Comparison of ENCODE assay signal across 9 cellular contexts in the genomic region with DNA sequence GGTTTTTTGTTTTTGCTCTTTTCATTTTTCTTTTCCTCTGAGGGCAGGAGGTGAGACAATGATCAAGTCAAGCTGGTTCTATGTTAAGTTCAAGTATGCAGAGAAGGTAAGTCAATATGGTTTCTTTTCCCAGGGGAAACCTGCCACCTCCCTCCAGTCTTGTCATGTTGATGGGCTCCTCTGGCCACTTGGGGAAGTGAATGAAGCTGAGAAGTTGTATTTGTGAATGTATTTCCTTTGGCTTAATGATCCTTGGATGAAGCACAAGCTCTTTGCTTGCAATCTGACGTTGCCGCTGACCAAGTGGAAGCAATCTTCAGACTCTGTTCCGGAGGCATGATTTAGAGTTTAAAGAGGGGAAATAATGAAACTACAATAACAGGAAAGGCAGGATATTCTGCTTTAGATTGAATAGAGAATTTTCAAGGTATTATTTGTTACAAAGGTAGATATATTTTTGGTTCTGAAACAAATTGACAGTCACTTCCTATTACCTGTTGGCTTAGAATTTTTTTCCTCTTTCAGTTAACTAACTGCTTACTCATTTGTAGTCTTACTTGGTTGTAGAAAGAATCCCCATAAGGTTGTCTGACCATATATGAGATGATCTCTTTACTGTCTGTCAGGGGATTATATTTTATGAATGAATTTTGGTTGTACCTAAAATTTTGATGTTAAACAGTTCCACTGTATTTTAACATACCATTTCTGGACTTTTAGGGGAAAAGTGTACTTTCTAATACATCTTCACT.
A peak's percentile ranks its signal among the peaks of the same experiment; 100 is the strongest.
DNase-seq lines count a peak whose midpoint lies in the region; ATAC-seq and TF ChIP-seq lines count a peak whose summit lies in the region.
"Had no signal": no experiment of that assay in that cellular context is flagged by ENCODE, and none has a peak within 500 bp of the region (broad histone marks: within the 10 kb centered on the region; RNA-seq: fewer than 3 reads in every experiment).

No MANE protein-coding gene starts in this region.

- no TSS peak for BruUV-seq in MCF 10A (replicated peaks; lab: Mats Ljungman, UMichigan)

- H3K4me1 ChIP-seq in mucosa of descending colon (ENCODE audit: low read depth) = no peaks in the 10 kb centered on the region

- CTCF ChIA-PET in MCF 10A (lab: Yijun Ruan, JAX) = no interaction called here

- H3K9me3 Mint-ChIP-seq in endothelial cell (ENCODE audit: unreplicated experiment) = no peaks in the 10 kb centered on the region
- H3K9me3 Mint-ChIP-seq in naive B cell = no peaks in the 10 kb centered on the region
- peaks cover 64% of the 10 kb centered on the region for H3K9me3 Mint-ChIP-seq in MCF 10A (ENCODE audit: unreplicated experiment)
- H3K9me3 Mint-ChIP-seq: T-helper 2 cell treated with Interferon-gamma antibody and Interleukin-4, amounts not matched to agents 5 μg/mL and 100 μg/mL, for 36 hours had no signal

- ATAC-seq in GM18502 (IDR thresholded peaks at IDR 0.05; ENCODE audit: poor library complexity, unreplicated experiment) (peak; percentile 56), HG03097 (IDR thresholded peaks at IDR 0.05; ENCODE audit: low FRiP score, unreplicated experiment) (peak; percentile 65), naive B cell (ENCODE audit: low read depth in 2 of 2) (peak in 1 of 2 donors; percentile 11), mucosa of descending colon (no peak), GM19397 (IDR thresholded peaks at IDR 0.05; ENCODE audit: unreplicated experiment) (no peak)

- H3K4me3 ChIP-seq in mucosa of descending colon = no peak overlapping the region

- H3K36me3 Mint-ChIP-seq in endothelial cell (ENCODE audit: low read depth, unreplicated experiment) (no peaks in the 10 kb centered on the region), naive B cell (no peaks in the 10 kb centered on the region), MCF 10A (ENCODE audit: insufficient read depth, unreplicated experiment) (peaks cover 5% of the 10 kb centered on the region)

- TF ChIP-seq CTCF in endothelial cell (IDR thresholded peaks at IDR 0.05; ENCODE audit: unreplicated experiment) (no peak), mucosa of descending colon (IDR thresholded peaks at IDR 0.05) (no peak), MCF 10A (IDR thresholded peaks at IDR 0.05; ENCODE audit: unreplicated experiment) (no peak)

- intact Hi-C loops in mucosa of descending colon (cut with DNase I, micrococcal nuclease) (no loop called here), MCF 10A (cut with micrococcal nuclease) (no loop called here)

- DNase-seq in endothelial cell (ENCODE audit: low spot score) = no peak
- DNase-seq in naive B cell = no peak
- DNase-seq in mucosa of descending colon = no peak
- DNase-seq in MCF 10A (ENCODE audit: unreplicated experiment) = no peak
- DNase-seq in stimulated activated CD4-positive, alpha-beta T cell treated with anti-CD3 and anti-CD28 coated beads, Interleukin-2, amount 100 ng/mL, for 48 hours = no peak

- H3K4me3 Mint-ChIP-seq in endothelial cell (ENCODE audit: unreplicated experiment) (no peak overlapping the region), naive B cell (peak overlapping the region in 6 of 8 donors; percentile 1 to 75 (median 26)), MCF 10A (ENCODE audit: unreplicated experiment) (no peak overlapping the region)
- H3K4me3 Mint-ChIP-seq: T-helper 2 cell treated with Interferon-gamma antibody and Interleukin-4, amounts not matched to agents 5 μg/mL and 100 μg/mL, for 36 hours had no signal

- POLR2A ChIA-PET in MCF 10A (lab: Yijun Ruan, JAX) = no interaction called here

- no peaks in the 10 kb centered on the region for H3K9me3 ChIP-seq in mucosa of descending colon

- no peaks in the 10 kb centered on the region for H3K36me3 ChIP-seq in mucosa of descending colon (ENCODE audit: low read depth)

- H3K27ac Mint-ChIP-seq in endothelial cell (ENCODE audit: unreplicated experiment) (peak overlapping the region; percentile 54), naive B cell (peak overlapping the region in 4 of 6 donors; percentile 8 to 82 (median 48)), MCF 10A (ENCODE audit: low read depth, unreplicated experiment) (no peak overlapping the region)
- H3K27ac Mint-ChIP-seq: T-helper 2 cell treated with Interferon-gamma antibody and Interleukin-4, amounts not matched to agents 5 μg/mL and 100 μg/mL, for 36 hours had no signal

- H3K27me3 Mint-ChIP-seq in endothelial cell (ENCODE audit: unreplicated experiment) (peaks cover 3% of the 10 kb centered on the region), naive B cell (no peaks in the 10 kb centered on the region), MCF 10A (ENCODE audit: insufficient read depth, unreplicated experiment) (no peaks in the 10 kb centered on the region)

- H3K4me1 Mint-ChIP-seq in endothelial cell (ENCODE audit: unreplicated experiment) = peaks cover 32% of the 10 kb centered on the region
- H3K4me1 Mint-ChIP-seq in naive B cell = peaks cover 42 to 76% (median 45%) of the 10 kb centered on the region in 3 donors
- no peaks in the 10 kb centered on the region for H3K4me1 Mint-ChIP-seq in MCF 10A (ENCODE audit: insufficient read depth, unreplicated experiment)

Comparison
In these comparisons a context has a peak if more than half of its experiments do, and no peak if none do; other contexts are left out.
1. ATAC-seq: peak in GM18502 (single experiment) and HG03097 (single experiment); none in mucosa of descending colon (single experiment) and GM19397 (single experiment).
2. H3K4me3 Mint-ChIP-seq: peak in naive B cell (6 of 8); none in endothelial cell (single experiment) and MCF 10A (single experiment).